ENCODE assay signal across 30 cellular contexts in genomic region chr12:15646586-15646985, GRCh38.
"Had no signal": no experiment of that assay in that cellular context is flagged by ENCODE, and none has a peak within 500 bp of the region (broad histone marks: within the 10 kb centered on the region; RNA-seq: fewer than 3 reads in every experiment).

No MANE protein-coding gene starts in this region.

- H3K36me3 Mint-ChIP-seq: activated naive CD8-positive, alpha-beta T cell treated with anti-CD3 and anti-CD28 coated beads, Interleukin-2, amount 10 ng/mL, durations not matched to agents 7 days and 5 days had no signal

- H3K27me3 ChIP-seq: cardiac muscle cell, Peyer's patch, SJSA1 had no signal

- H3K27me3 Mint-ChIP-seq: activated CD8-positive, alpha-beta T cell treated with anti-CD3 and anti-CD28 coated beads for 36 hours; activated T-helper 17 cell treated with anti-CD3 and anti-CD28 coated beads, Interleukin-2, amount 50 U/mL, for 72 hours; brain had no signal

- H3K9me3 Mint-ChIP-seq: activated CD4-positive, alpha-beta T cell treated with anti-CD3 and anti-CD28 coated beads, Interleukin-2, amount 10 ng/mL, durations not matched to agents 24 days and 14 days; activated CD8-positive, alpha-beta T cell treated with anti-CD3 and anti-CD28 coated beads for 36 hours; activated naive CD8-positive, alpha-beta T cell treated with anti-CD3 and anti-CD28 coated beads, Interleukin-2, amount 10 ng/mL, durations not matched to agents 7 days and 5 days; activated T-cell treated with anti-CD3 and anti-CD28 coated beads, Interleukin-2, amount 50 U/mL, for 72 hours; activated T-helper 17 cell treated with anti-CD3 and anti-CD28 coated beads, Interleukin-2, amount 50 U/mL, for 72 hours; brain; central memory CD8-positive, alpha-beta T cell; T-helper 1 cell treated with Interleukin-12 subunit alpha and Interleukin-12 subunit beta and Interleukin-4 antibody, amounts not matched to agents 30 μg/mL and 1 μg/mL, for 36 hours; T-helper 2 cell treated with Interferon-gamma antibody and Interleukin-4, amounts not matched to agents 5 μg/mL and 100 μg/mL, for 36 hours had no signal

- H3K4me1 ChIP-seq: Peyer's patch had no signal

- H3K4me3 ChIP-seq: cardiac muscle cell, Peyer's patch, SJSA1 had no signal

- H3K27ac Mint-ChIP-seq: activated CD4-positive, alpha-beta T cell treated with anti-CD3 and anti-CD28 coated beads, Interleukin-2, amount 10 ng/mL, durations not matched to agents 24 days and 14 days; activated CD8-positive, alpha-beta T cell treated with anti-CD3 and anti-CD28 coated beads for 36 hours; activated naive CD8-positive, alpha-beta T cell treated with anti-CD3 and anti-CD28 coated beads, Interleukin-2, amount 10 ng/mL, durations not matched to agents 7 days and 5 days; activated T-cell treated with anti-CD3 and anti-CD28 coated beads, Interleukin-2, amount 50 U/mL, for 72 hours; activated T-helper 17 cell treated with anti-CD3 and anti-CD28 coated beads, Interleukin-2, amount 50 U/mL, for 72 hours; brain; T-helper 1 cell treated with Interleukin-12 subunit alpha and Interleukin-12 subunit beta and Interleukin-4 antibody, amounts not matched to agents 30 μg/mL and 1 μg/mL, for 36 hours; T-helper 2 cell treated with Interferon-gamma antibody and Interleukin-4, amounts not matched to agents 5 μg/mL and 100 μg/mL, for 36 hours had no signal

- H3K27ac ChIP-seq: cardiac muscle cell, Peyer's patch, SJSA1 had no signal

- H3K4me1 Mint-ChIP-seq: activated CD4-positive, alpha-beta T cell treated with anti-CD3 and anti-CD28 coated beads, Interleukin-2, amount 10 ng/mL, durations not matched to agents 24 days and 14 days; activated naive CD8-positive, alpha-beta T cell treated with anti-CD3 and anti-CD28 coated beads, Interleukin-2, amount 10 ng/mL, durations not matched to agents 7 days and 5 days; activated T-helper 17 cell treated with anti-CD3 and anti-CD28 coated beads, Interleukin-2, amount 50 U/mL, for 72 hours; brain; central memory CD8-positive, alpha-beta T cell had no signal

- H3K36me3 ChIP-seq: cardiac muscle cell had no signal

- FAIRE-seq: TTC549 had no signal

- H3K4me2 ChIP-seq: SK-N-SH had no signal

- H3K9me3 ChIP-seq: Peyer's patch, SJSA1, SK-N-SH had no signal

- ATAC-seq: activated CD8-positive, alpha-beta T cell treated with anti-CD3 and anti-CD28 coated beads for 36 hours; activated T-cell treated with anti-CD3 and anti-CD28 coated beads, Interleukin-2, amount 50 U/mL, for 72 hours; activated T-helper 17 cell treated with anti-CD3 and anti-CD28 coated beads, Interleukin-2, amount 50 U/mL, for 72 hours had no signal

- DNase-seq: activated CD4-positive, alpha-beta T cell treated with anti-CD3 and anti-CD28 coated beads, Interleukin-2, amount 10 ng/mL, durations not matched to agents 24 days and 14 days; activated CD4-positive, alpha-beta T cell treated with anti-CD3 and anti-CD28 coated beads, Interleukin-2, amount 50 U/mL, for 4 hours; activated CD8-positive, alpha-beta T cell treated with anti-CD3 and anti-CD28 coated beads for 36 hours; activated effector memory CD4-positive, alpha-beta T cell treated with anti-CD3 and anti-CD28 coated beads, Interleukin-2, amount 50 U/mL, for 16 hours; activated naive CD4-positive, alpha-beta T cell; activated naive CD4-positive, alpha-beta T cell treated with anti-CD3 and anti-CD28 coated beads, Interleukin-2, amount 50 U/mL, for 16 hours; activated naive CD8-positive, alpha-beta T cell treated with anti-CD3 and anti-CD28 coated beads, Interleukin-2, amount 10 ng/mL, durations not matched to agents 7 days and 5 days; activated T-cell treated with anti-CD3 and anti-CD28 coated beads, Interleukin-2, amount 50 U/mL, for 1 hour; activated T-cell treated with anti-CD3 and anti-CD28 coated beads, Interleukin-2, amount 50 U/mL, for 72 hours; Kasumi-1; MM.1S; MV-4-11; NCI-H1092; NCI-H1436 treated with DMSO at 0.1 percent for 48 hours; NCI-H1694 treated with DMSO at 0.1 percent for 48 hours; NCI-H2029; NCI-H345; NCI-H524 treated with DMSO at 0.1 percent for 48 hours; Peyer's patch; RPMI8226; SHP77 treated with DMSO at 0.1 percent for 48 hours; SK-N-SH had no signal

- H3K9me2 ChIP-seq: SK-N-SH had no signal

- H3K4me3 Mint-ChIP-seq: activated CD4-positive, alpha-beta T cell treated with anti-CD3 and anti-CD28 coated beads, Interleukin-2, amount 10 ng/mL, durations not matched to agents 24 days and 14 days; activated CD8-positive, alpha-beta T cell treated with anti-CD3 and anti-CD28 coated beads for 36 hours; activated naive CD8-positive, alpha-beta T cell treated with anti-CD3 and anti-CD28 coated beads, Interleukin-2, amount 10 ng/mL, durations not matched to agents 7 days and 5 days; activated T-cell treated with anti-CD3 and anti-CD28 coated beads, Interleukin-2, amount 50 U/mL, for 72 hours; activated T-helper 17 cell treated with anti-CD3 and anti-CD28 coated beads, Interleukin-2, amount 50 U/mL, for 72 hours; brain; central memory CD8-positive, alpha-beta T cell; T-helper 1 cell treated with Interleukin-12 subunit alpha and Interleukin-12 subunit beta and Interleukin-4 antibody, amounts not matched to agents 30 μg/mL and 1 μg/mL, for 36 hours; T-helper 2 cell treated with Interferon-gamma antibody and Interleukin-4, amounts not matched to agents 5 μg/mL and 100 μg/mL, for 36 hours had no signal
